In genomic region chr5:176700239-176700847, GRCh38 we compare ENCODE assay signal across 7 cellular contexts. TPM values are rescaled to one million over a fixed set of nuclear protein-coding genes. Genes with fewer than 3 reads are reported as not detected.
A peak's percentile ranks its signal among the peaks of the same experiment; 100 is the strongest.
DNase-seq lines count a peak whose midpoint lies in the region; ATAC-seq and TF ChIP-seq lines count a peak whose summit lies in the region.

No MANE protein-coding gene starts in this region.

- POLR2A ChIA-PET in HCT116 (lab: Charles Lee), result no interaction called here

- H3K27ac ChIP-seq in HCT116 (ENCODE audit: low read depth, low read length), result no peak overlapping the region

- no peak overlapping the region for H3K27ac Mint-ChIP-seq in activated naive CD8-positive, alpha-beta T cell treated with anti-CD3 and anti-CD28 coated beads, Interleukin-2, amount 50 U/mL, for 24 hours
- no peak overlapping the region for H3K27ac Mint-ChIP-seq in activated T-helper 1 cell treated with anti-CD3 and anti-CD28 coated beads, Interleukin-12 subunit alpha, Interleukin-12 subunit beta, Interleukin-2, Interleukin-4 antibody, amounts not matched to agents 30 ng/mL and 10 ng/mL and 1 ng/mL, durations not matched to agents 14 hours and 24 hours and 36 hours

- no peak overlapping the region for H3K4me2 ChIP-seq in HCT116 (ENCODE audit: low read length)

- H3K4me1 Mint-ChIP-seq in activated naive CD8-positive, alpha-beta T cell treated with anti-CD3 and anti-CD28 coated beads, Interleukin-2, amount 50 U/mL, for 24 hours, result no peaks in the 10 kb centered on the region
- no peaks in the 10 kb centered on the region for H3K4me1 Mint-ChIP-seq in activated T-helper 1 cell treated with anti-CD3 and anti-CD28 coated beads, Interleukin-12 subunit alpha, Interleukin-12 subunit beta, Interleukin-2, Interleukin-4 antibody, amounts not matched to agents 30 ng/mL and 10 ng/mL and 1 ng/mL, durations not matched to agents 14 hours and 24 hours and 36 hours (ENCODE audit: low read depth)

- peak; percentile 88 for ATAC-seq in HCT116
- ATAC-seq in activated naive CD8-positive, alpha-beta T cell treated with anti-CD3 and anti-CD28 coated beads, Interleukin-2, amount 50 U/mL, for 24 hours, result peak; percentile 25
- ATAC-seq in GM18517 (IDR thresholded peaks at IDR 0.05; ENCODE audit: unreplicated experiment), result no peak

- peak; percentile 83 for TF ChIP-seq RAD21 in HCT116 (IDR thresholded peaks at IDR 0.05; ENCODE audit: low read depth)

- no peak overlapping the region for H2AFZ ChIP-seq in HCT116 (ENCODE audit: low read depth, low read length, poor library complexity, severe bottlenecking)

- no peaks in the 10 kb centered on the region for H3K36me3 ChIP-seq in HCT116 (ENCODE audit: control insufficient read depth in 1 of 2, insufficient read depth in 2 of 2, low read length in 2 of 2)

- no peak overlapping the region for H3K4me3 Mint-ChIP-seq in activated naive CD8-positive, alpha-beta T cell treated with anti-CD3 and anti-CD28 coated beads, Interleukin-2, amount 50 U/mL, for 24 hours
- H3K4me3 Mint-ChIP-seq in activated T-helper 1 cell treated with anti-CD3 and anti-CD28 coated beads, Interleukin-12 subunit alpha, Interleukin-12 subunit beta, Interleukin-2, Interleukin-4 antibody, amounts not matched to agents 30 ng/mL and 10 ng/mL and 1 ng/mL, durations not matched to agents 14 hours and 24 hours and 36 hours, result no peak overlapping the region

- peak; percentile 42 for DNase-seq in DMS53 treated with DMSO at 0.1 percent for 48 hours (lab: John Stamatoyannopoulos, UW; ENCODE audit: unreplicated experiment)
- no peak for DNase-seq in HCT116 (ENCODE audit: low read depth, low spot score)
- peak; percentile 22 for DNase-seq in activated naive CD8-positive, alpha-beta T cell treated with anti-CD3 and anti-CD28 coated beads, Interleukin-2, amount 50 U/mL, for 24 hours
- DNase-seq in middle frontal gyrus (ENCODE audit: extremely low spot score, low spot score), result peak; percentile 22
- no peak for DNase-seq in activated T-helper 1 cell treated with anti-CD3 and anti-CD28 coated beads, Interleukin-12 subunit alpha, Interleukin-12 subunit beta, Interleukin-2, Interleukin-4 antibody, amounts not matched to agents 30 ng/mL and 10 ng/mL and 1 ng/mL, durations not matched to agents 14 hours and 24 hours and 36 hours (ENCODE audit: low spot score)
- no peak for DNase-seq in NOMO-1 treated with DMSO at 0.1 percent for 48 hours (lab: John Stamatoyannopoulos, UW; ENCODE audit: unreplicated experiment)

- H3K9me2 ChIP-seq in HCT116 (ENCODE audit: insufficient read depth), result no peaks in the 10 kb centered on the region

- no peaks in the 10 kb centered on the region for H3K36me3 Mint-ChIP-seq in activated naive CD8-positive, alpha-beta T cell treated with anti-CD3 and anti-CD28 coated beads, Interleukin-2, amount 50 U/mL, for 24 hours (ENCODE audit: low read depth)
- H3K36me3 Mint-ChIP-seq in activated T-helper 1 cell treated with anti-CD3 and anti-CD28 coated beads, Interleukin-12 subunit alpha, Interleukin-12 subunit beta, Interleukin-2, Interleukin-4 antibody, amounts not matched to agents 30 ng/mL and 10 ng/mL and 1 ng/mL, durations not matched to agents 14 hours and 24 hours and 36 hours (ENCODE audit: low read depth), result no peaks in the 10 kb centered on the region

- no peak for TF ChIP-seq POLR2A in HCT116 (IDR thresholded peaks at IDR 0.05; ENCODE audit: borderline replicate concordance, extremely low read depth, insufficient read depth, insufficient read length)

- TF ChIP-seq CTCF in HCT116 (IDR thresholded peaks at IDR 0.05 in 2 of 3, conservative IDR thresholded peaks at IDR 0.05 in 1 of 3; ENCODE audit: borderline replicate concordance in 1 of 3, insufficient read depth in 1 of 3, low read depth in 2 of 3, low read length in 2 of 3), result peak; percentile 52 to 69 (median 65); a peak in 5 of 6 replicates

- BruUV-seq in HCT116 (replicated peaks; lab: Mats Ljungman, UMichigan), result no TSS peak

- RAD21 ChIA-PET in HCT116 (lab: Charles Lee; ENCODE audit: low non-redundant PET in 1 of 2, low total read pairs in 2 of 2, uncharacterized antibody in 2 of 2, unreplicated experiment in 2 of 2), result interaction anchor here in 1 of 2 experiments (0.6 kb wide), 1 partner anchor 40 kb away, joined by 3 read pairs; no protein-coding TSS in a partner anchor

- no peak overlapping the region for H3K4me3 ChIP-seq in HCT116 (replicated peaks in 1 of 2; ENCODE audit: low read depth in 1 of 2, low read length in 2 of 2)

- H3K79me2 ChIP-seq in HCT116 (ENCODE audit: insufficient read depth, low read length), result no peaks in the 10 kb centered on the region

- intact Hi-C loops in HCT116 (cut with micrococcal nuclease), result loop anchor here (2.0 to 5.0 kb wide), 2 partner anchors 258 to 412 kb away; no protein-coding TSS in a partner anchor
- intact Hi-C loops in activated T-helper 1 cell treated with anti-CD3 and anti-CD28 coated beads, Interleukin-12 subunit alpha, Interleukin-12 subunit beta, Interleukin-2, Interleukin-4 antibody, amounts not matched to agents 30 ng/mL and 10 ng/mL and 1 ng/mL, durations not matched to agents 14 hours and 24 hours and 36 hours (cut with micrococcal nuclease), result no loop called here

- no peaks in the 10 kb centered on the region for H3K4me1 ChIP-seq in HCT116 (ENCODE audit: control insufficient read depth in 1 of 2, insufficient read depth in 2 of 2, low read length in 2 of 2)

- H4K20me1 ChIP-seq in HCT116 (ENCODE audit: insufficient read depth), result no peaks in the 10 kb centered on the region

- H3K9ac ChIP-seq in HCT116 (ENCODE audit: low read length), result no peak overlapping the region

- no peaks in the 10 kb centered on the region for H3K27me3 ChIP-seq in HCT116 (ENCODE audit: insufficient read depth, low read length)

- H3K27me3 Mint-ChIP-seq in activated naive CD8-positive, alpha-beta T cell treated with anti-CD3 and anti-CD28 coated beads, Interleukin-2, amount 50 U/mL, for 24 hours, result peaks cover 44% of the 10 kb centered on the region
- H3K27me3 Mint-ChIP-seq in activated T-helper 1 cell treated with anti-CD3 and anti-CD28 coated beads, Interleukin-12 subunit alpha, Interleukin-12 subunit beta, Interleukin-2, Interleukin-4 antibody, amounts not matched to agents 30 ng/mL and 10 ng/mL and 1 ng/mL, durations not matched to agents 14 hours and 24 hours and 36 hours (ENCODE audit: insufficient read depth), result peaks cover 30% of the 10 kb centered on the region

- CTCF ChIA-PET in HCT116 (lab: Charles Lee), result interaction anchor here (1.1 to 1.2 kb wide), 2 partner anchors 40 to 414 kb away, joined by 3 to 5 read pairs; no protein-coding TSS in a partner anchor

- no peaks in the 10 kb centered on the region for H3K9me3 Mint-ChIP-seq in activated naive CD8-positive, alpha-beta T cell treated with anti-CD3 and anti-CD28 coated beads, Interleukin-2, amount 50 U/mL, for 24 hours
- H3K9me3 Mint-ChIP-seq in activated T-helper 1 cell treated with anti-CD3 and anti-CD28 coated beads, Interleukin-12 subunit alpha, Interleukin-12 subunit beta, Interleukin-2, Interleukin-4 antibody, amounts not matched to agents 30 ng/mL and 10 ng/mL and 1 ng/mL, durations not matched to agents 14 hours and 24 hours and 36 hours, result no peaks in the 10 kb centered on the region

- H3K9me3 ChIP-seq in HCT116 (ENCODE audit: control insufficient read depth in 1 of 2, insufficient read depth in 1 of 2, low read depth in 1 of 2, low read length in 2 of 2), result no peaks in the 10 kb centered on the region

TF ChIP-seq in HCT116, 20 proteins besides CTCF, POLR2A, EP300 and RAD21:
- no peak for TF ChIP-seq POLR2AphosphoS5 (IDR thresholded peaks at IDR 0.05; ENCODE audit: low read depth, low read length)
- no peak for TF ChIP-seq CEBPB (IDR thresholded peaks at IDR 0.05; ENCODE audit: low read depth)
- TF ChIP-seq EZH2 (IDR thresholded peaks at IDR 0.05), result no peak
- TF ChIP-seq SIN3A (IDR thresholded peaks at IDR 0.05; ENCODE audit: low read depth), result no peak
- no peak for TF ChIP-seq EGR1 (IDR thresholded peaks at IDR 0.05; ENCODE audit: low read depth)
- no peak for TF ChIP-seq YY1 (IDR thresholded peaks at IDR 0.05; ENCODE audit: extremely low read depth, insufficient replicate concordance, low read depth, low read length)
- TF ChIP-seq CBX3 (IDR thresholded peaks at IDR 0.05; ENCODE audit: low read depth), result no peak
- no peak for TF ChIP-seq FOSL1 (IDR thresholded peaks at IDR 0.05; ENCODE audit: low read depth)

RNA-seq across cellular contexts. Expression of gene TSPAN17, which starts 53.1 kb away (rescaled TPM):
- total RNA-seq in HCT116 (2021; ENCODE audit: unreplicated experiment), result 50.1 TPM
- 35.1 and 36.3 TPM in 2 replicates for polyA plus RNA-seq in HCT116 (2012)
- total RNA-seq in activated T-helper 1 cell treated with anti-CD3 and anti-CD28 coated beads, Interleukin-12 subunit alpha, Interleukin-12 subunit beta, Interleukin-2, Interleukin-4 antibody, amounts not matched to agents 30 ng/mL and 10 ng/mL and 1 ng/mL, durations not matched to agents 14 hours and 24 hours and 36 hours, result 34.1 and 35.3 TPM in 2 replicates

Comparison
In these comparisons a context has a peak if more than half of its experiments do, and no peak if none do; other contexts are left out.
1. DNase-seq: peak in DMS53 treated with DMSO at 0.1 percent for 48 hours (single experiment), activated naive CD8-positive, alpha-beta T cell treated with anti-CD3 and anti-CD28 coated beads, Interleukin-2, amount 50 U/mL, for 24 hours (single experiment) and middle frontal gyrus (single experiment); none in HCT116 (single experiment), activated T-helper 1 cell treated with anti-CD3 and anti-CD28 coated beads, Interleukin-12 subunit alpha, Interleukin-12 subunit beta, Interleukin-2, Interleukin-4 antibody, amounts not matched to agents 30 ng/mL and 10 ng/mL and 1 ng/mL, durations not matched to agents 14 hours and 24 hours and 36 hours (single experiment) and NOMO-1 treated with DMSO at 0.1 percent for 48 hours (single experiment).